Comparison of ENCODE assay signal across 11 cellular contexts in the genomic region with DNA sequence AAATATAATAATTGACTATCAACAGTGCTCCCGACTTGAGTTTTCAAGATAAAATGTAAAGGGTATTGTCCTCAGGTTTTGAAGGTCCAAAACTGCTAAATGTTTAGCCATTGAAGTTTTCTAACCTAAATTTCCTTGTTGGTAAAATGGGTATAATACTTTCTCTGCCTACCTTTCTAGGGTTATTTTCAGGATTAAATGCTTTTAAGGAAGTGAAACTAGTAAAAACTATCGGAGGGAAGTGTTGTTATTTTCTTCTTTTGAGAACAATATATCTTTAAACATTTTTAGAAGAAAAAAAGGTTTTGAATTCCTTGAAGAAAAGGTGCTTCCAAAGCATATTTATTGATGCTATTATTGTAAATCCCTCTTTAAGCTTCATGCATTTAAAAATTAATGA.
DNase-seq lines count a peak whose midpoint lies in the region; ATAC-seq and TF ChIP-seq lines count a peak whose summit lies in the region.
"Had no signal": no experiment of that assay in that cellular context is flagged by ENCODE, and none has a peak within 500 bp of the region (broad histone marks: within the 10 kb centered on the region; RNA-seq: fewer than 3 reads in every experiment).

No MANE protein-coding gene starts in this region.

- ATAC-seq in left ventricle myocardium superior, result no peak
- ATAC-seq in naive B cell (ENCODE audit: low read depth in 2 of 2), result no peak
- no peak for ATAC-seq in HG02571 (IDR thresholded peaks at IDR 0.05; ENCODE audit: unreplicated experiment)
- no peak for ATAC-seq in left lobe of liver
- ATAC-seq in HG02763 (IDR thresholded peaks at IDR 0.05; ENCODE audit: unreplicated experiment), result no peak
- ATAC-seq: WTC11 had no signal

- H3K36me3 ChIP-seq in left ventricle myocardium inferior (no peaks in the 10 kb centered on the region), uterus (no peaks in the 10 kb centered on the region)

- no peak for TF ChIP-seq CTCF in left ventricle myocardium inferior (IDR thresholded peaks at IDR 0.05; ENCODE audit: borderline replicate concordance)
- TF ChIP-seq CTCF in MCF 10A (IDR thresholded peaks at IDR 0.05; ENCODE audit: unreplicated experiment), result no peak
- no peak for TF ChIP-seq CTCF in uterus (IDR thresholded peaks at IDR 0.05)

- TF ChIP-seq POLR2A in uterus (IDR thresholded peaks at IDR 0.05), result no peak

- H3K9me3 ChIP-seq in left ventricle myocardium inferior (replicated peaks), result no peaks in the 10 kb centered on the region
- H3K9me3 ChIP-seq in uterus, result no peaks in the 10 kb centered on the region

- H3K4me3 Mint-ChIP-seq in MCF 10A (ENCODE audit: unreplicated experiment) (peak overlapping the region; percentile 22), naive B cell (peak overlapping the region; percentile 71 to 94 (median 83))
- H3K4me3 Mint-ChIP-seq: WTC11 had no signal

- intact Hi-C loops in left ventricle myocardium inferior (cut with micrococcal nuclease), result no loop called here
- intact Hi-C loops in left ventricle myocardium superior (cut with micrococcal nuclease), result no loop called here
- intact Hi-C loops in MCF 10A (cut with micrococcal nuclease), result no loop called here
- intact Hi-C loops in uterus (cut with DNase I; ENCODE audit: low total_unique reads), result no loop called here

- no peaks in the 10 kb centered on the region for H3K27me3 ChIP-seq in left ventricle myocardium inferior (ENCODE audit: low read depth)
- H3K27me3 ChIP-seq in uterus, result no peaks in the 10 kb centered on the region

- H3K4me1 Mint-ChIP-seq in MCF 10A (ENCODE audit: insufficient read depth, unreplicated experiment) (peaks cover 48% of the 10 kb centered on the region), naive B cell (peaks cover 48 to 73% (median 70%) of the 10 kb centered on the region in 3 donors)

- no peak overlapping the region for H3K4me3 ChIP-seq in left ventricle myocardium inferior
- H3K4me3 ChIP-seq in uterus, result no peak overlapping the region

- H3K27ac ChIP-seq in left ventricle myocardium inferior (replicated peaks) (peak overlapping the region; percentile 94), uterus (peak overlapping the region; percentile 91 to 96)

- BruUV-seq in MCF 10A (replicated peaks; lab: Mats Ljungman, UMichigan), result no TSS peak

- H3K27me3 Mint-ChIP-seq in MCF 10A (ENCODE audit: insufficient read depth, unreplicated experiment) (no peaks in the 10 kb centered on the region), naive B cell (no peaks in the 10 kb centered on the region)

- no peak for DNase-seq in left ventricle myocardium inferior
- no peak for DNase-seq in left ventricle myocardium superior
- no peak for DNase-seq in MCF 10A (ENCODE audit: unreplicated experiment)
- DNase-seq in naive B cell, result peak; percentile 32
- no peak for DNase-seq in uterus
- no peak for DNase-seq in left lobe of liver (ENCODE audit: low spot score)
- DNase-seq: activated effector memory CD4-positive, alpha-beta T cell treated with anti-CD3 and anti-CD28 coated beads, Interleukin-2, amount 50 U/mL, for 16 hours; NCI-H1930 had no signal

- no peaks in the 10 kb centered on the region for H3K9me3 Mint-ChIP-seq in MCF 10A (ENCODE audit: unreplicated experiment)
- peaks cover 0 to 2% (median 0%) of the 10 kb centered on the region in 7 donors for H3K9me3 Mint-ChIP-seq in naive B cell
- H3K9me3 Mint-ChIP-seq: WTC11 had no signal

- H3K27ac Mint-ChIP-seq in MCF 10A (ENCODE audit: low read depth, unreplicated experiment) (peak overlapping the region; percentile 85), naive B cell (peak overlapping the region in 5 of 6 donors; percentile 90 to 99 (median 96))

- H3K4me1 ChIP-seq in left ventricle myocardium inferior (peaks cover 67% of the 10 kb centered on the region), uterus (peaks cover 0 to 7% of the 10 kb centered on the region in 2 donors)

- CTCF ChIA-PET in MCF 10A (lab: Yijun Ruan, JAX), result interaction anchor here (0.6 to 1.8 kb wide), 3 partner anchors 9 to 203 kb away, joined by 3 to 10 read pairs (median 6); no protein-coding TSS in a partner anchor

- H3K36me3 Mint-ChIP-seq in MCF 10A (ENCODE audit: insufficient read depth, unreplicated experiment) (peaks cover 1% of the 10 kb centered on the region), naive B cell (no peaks in the 10 kb centered on the region)
- H3K36me3 Mint-ChIP-seq: WTC11 had no signal

- POLR2A ChIA-PET in MCF 10A (lab: Yijun Ruan, JAX), result interaction anchor here (0.7 to 1.5 kb wide), 12 partner anchors 9 to 354 kb away, joined by 3 to 6 read pairs (median 3); a partner anchor contains a TSS
